In genomic region chr22:40502919-40503318, GRCh38 we compare ENCODE assay signal across 27 cellular contexts.
A peak's percentile ranks its signal among the peaks of the same experiment; 100 is the strongest.
DNase-seq lines count a peak whose midpoint lies in the region; ATAC-seq and TF ChIP-seq lines count a peak whose summit lies in the region.
"Had no signal": no experiment of that assay in that cellular context is flagged by ENCODE, and none has a peak within 500 bp of the region (broad histone marks: within the 10 kb centered on the region; RNA-seq: fewer than 3 reads in every experiment).

No MANE protein-coding gene starts in this region.

- no peak overlapping the region for H3K4me3 ChIP-seq in uterus
- no peak overlapping the region for H3K4me3 ChIP-seq in breast epithelium
- H3K4me3 ChIP-seq: hepatocyte, left lung, prostate gland, thyroid gland had no signal

- H3K4me3 Mint-ChIP-seq in stimulated activated naive CD8-positive, alpha-beta T cell treated with anti-CD3 and anti-CD28 coated beads, Interleukin-15, Interleukin-2, amounts not matched to agents 100 ng/mL and 50 ng/mL, for 24 hours = no peak overlapping the region
- H3K4me3 Mint-ChIP-seq in T-cell (peak overlapping the region in 2 of 3 donors; percentile 13 to 43), mesothelial cell of epicardium (no peak overlapping the region)
- H3K4me3 Mint-ChIP-seq: CD4-positive, CD25-positive, alpha-beta regulatory T cell; H9; immature natural killer cell had no signal

- peaks cover 15% of the 10 kb centered on the region for H3K36me3 Mint-ChIP-seq in stimulated activated naive CD8-positive, alpha-beta T cell treated with anti-CD3 and anti-CD28 coated beads, Interleukin-15, Interleukin-2, amounts not matched to agents 100 ng/mL and 50 ng/mL, for 24 hours (ENCODE audit: low read depth)
- peaks cover 5% of the 10 kb centered on the region for H3K36me3 Mint-ChIP-seq in T-cell
- H3K36me3 Mint-ChIP-seq in mesothelial cell of epicardium = peaks cover 8% of the 10 kb centered on the region

- DNase-seq in stimulated activated naive CD8-positive, alpha-beta T cell treated with anti-CD3 and anti-CD28 coated beads, Interleukin-15, Interleukin-2, amounts not matched to agents 100 U/mL and 50 U/mL, for 24 hours = no peak
- DNase-seq in T-cell (no peak), mesothelial cell of epicardium (ENCODE audit: low spot score in 2 of 2, unreplicated experiment in 2 of 2) (no peak), uterus (no peak), breast epithelium (ENCODE audit: low spot score in 2 of 2) (no peak), caudate nucleus (lab: John Stamatoyannopoulos, UW) (no peak)
- DNase-seq: activated gamma-delta T cell; aorta; CD4-positive, CD25-positive, alpha-beta regulatory T cell; cerebellar nuclear complex; DMS153; effector CD4-positive, alpha-beta T cell; foreskin melanocyte; H9; immature natural killer cell; left lung; NCI-H1694 treated with DMSO at 0.1 percent for 48 hours; NCI-H2171 treated with DMSO at 0.1 percent for 48 hours; NCI-H526; stimulated activated CD4-positive, alpha-beta T cell treated with anti-CD3 and anti-CD28 coated beads, Interleukin-1b, Interleukin-23, amount 100 ng/mL, for 48 hours; T-helper 9 cell; thyroid gland had no signal

- CTCF ChIA-PET in T-cell (lab: Charles Lee) = interaction anchor here in 1 of 2 donors (0.5 kb wide), 1 partner anchor 263 kb away, joined by 3 read pairs; no protein-coding TSS in a partner anchor

- no peaks in the 10 kb centered on the region for H3K9me3 Mint-ChIP-seq in stimulated activated naive CD8-positive, alpha-beta T cell treated with anti-CD3 and anti-CD28 coated beads, Interleukin-15, Interleukin-2, amounts not matched to agents 100 ng/mL and 50 ng/mL, for 24 hours
- no peaks in the 10 kb centered on the region for H3K9me3 Mint-ChIP-seq in T-cell
- H3K9me3 Mint-ChIP-seq in mesothelial cell of epicardium = peaks cover 4% of the 10 kb centered on the region
- H3K9me3 Mint-ChIP-seq: immature natural killer cell had no signal

- intact Hi-C loops in uterus (cut with DNase I; ENCODE audit: low total_unique reads) (no loop called here), breast epithelium (cut with DNase I; ENCODE audit: low total_unique reads) (no loop called here)

- no peak for TF ChIP-seq POLR2A in uterus (IDR thresholded peaks at IDR 0.05)
- no peak for TF ChIP-seq POLR2A in breast epithelium (IDR thresholded peaks at IDR 0.05)

- peaks cover 26% of the 10 kb centered on the region for H3K4me1 Mint-ChIP-seq in stimulated activated naive CD8-positive, alpha-beta T cell treated with anti-CD3 and anti-CD28 coated beads, Interleukin-15, Interleukin-2, amounts not matched to agents 100 ng/mL and 50 ng/mL, for 24 hours (ENCODE audit: low read depth)
- H3K4me1 Mint-ChIP-seq in T-cell (peaks cover 21 to 39% (median 38%) of the 10 kb centered on the region in 3 donors), mesothelial cell of epicardium (peaks cover 53% of the 10 kb centered on the region)

- TF ChIP-seq CTCF in mesothelial cell of epicardium (IDR thresholded peaks at IDR 0.05; ENCODE audit: unreplicated experiment) (no peak), uterus (IDR thresholded peaks at IDR 0.05) (no peak), breast epithelium (IDR thresholded peaks at IDR 0.05) (no peak)

- H3K27ac ChIP-seq in uterus = peak overlapping the region; percentile 43 to 48
- no peak overlapping the region for H3K27ac ChIP-seq in breast epithelium
- H3K27ac ChIP-seq in caudate nucleus (ENCODE audit: low read depth, low read length) = no peak overlapping the region
- H3K27ac ChIP-seq: hepatocyte, KMS-11, left lung, prostate gland, thyroid gland had no signal

- H3K4me1 ChIP-seq in uterus = peaks cover 4 to 7% of the 10 kb centered on the region in 2 donors
- no peaks in the 10 kb centered on the region for H3K4me1 ChIP-seq in breast epithelium
- H3K4me1 ChIP-seq: prostate gland had no signal

- no peaks in the 10 kb centered on the region for H3K27me3 ChIP-seq in uterus
- H3K27me3 ChIP-seq in breast epithelium = no peaks in the 10 kb centered on the region
- H3K27me3 ChIP-seq: hepatocyte, left lung, thyroid gland had no signal

- no peaks in the 10 kb centered on the region for H3K27me3 Mint-ChIP-seq in stimulated activated naive CD8-positive, alpha-beta T cell treated with anti-CD3 and anti-CD28 coated beads, Interleukin-15, Interleukin-2, amounts not matched to agents 100 ng/mL and 50 ng/mL, for 24 hours
- H3K27me3 Mint-ChIP-seq in T-cell (no peaks in the 10 kb centered on the region), mesothelial cell of epicardium (ENCODE audit: low read depth) (no peaks in the 10 kb centered on the region)
- H3K27me3 Mint-ChIP-seq: CD4-positive, CD25-positive, alpha-beta regulatory T cell had no signal

- H3K36me3 ChIP-seq in uterus (no peaks in the 10 kb centered on the region), breast epithelium (no peaks in the 10 kb centered on the region)
- H3K36me3 ChIP-seq: left lung, prostate gland, thyroid gland had no signal

- peak overlapping the region; percentile 37 for H3K27ac Mint-ChIP-seq in stimulated activated naive CD8-positive, alpha-beta T cell treated with anti-CD3 and anti-CD28 coated beads, Interleukin-15, Interleukin-2, amounts not matched to agents 100 ng/mL and 50 ng/mL, for 24 hours
- peak overlapping the region in 1 of 2 donors; percentile 84 for H3K27ac Mint-ChIP-seq in T-cell
- H3K27ac Mint-ChIP-seq in mesothelial cell of epicardium = peak overlapping the region; percentile 89
- H3K27ac Mint-ChIP-seq: H9 had no signal

- H3K9me3 ChIP-seq in uterus (no peaks in the 10 kb centered on the region), breast epithelium (no peaks in the 10 kb centered on the region)
- H3K9me3 ChIP-seq: left lung, prostate gland, thyroid gland had no signal

- POLR2A ChIA-PET in T-cell (lab: Charles Lee) = no interaction called here

- no peak for ATAC-seq in stimulated activated naive CD8-positive, alpha-beta T cell treated with anti-CD3 and anti-CD28 coated beads, Interleukin-15, Interleukin-2, amounts not matched to agents 100 U/mL and 50 U/mL, for 24 hours
- peak in 3 of 4 experiments; percentile 33 to 78 (median 68) for ATAC-seq in T-cell (replicated peaks in 1 of 4)
- ATAC-seq in HG02981 (IDR thresholded peaks at IDR 0.05; ENCODE audit: unreplicated experiment) = no peak
- ATAC-seq: left lung had no signal

Comparison
In these comparisons a context has a peak if more than half of its experiments do, and no peak if none do; other contexts are left out.
1. H3K4me3 Mint-ChIP-seq: peak in T-cell (2 of 3); none in stimulated activated naive CD8-positive, alpha-beta T cell treated with anti-CD3 and anti-CD28 coated beads, Interleukin-15, Interleukin-2, amounts not matched to agents 100 ng/mL and 50 ng/mL, for 24 hours (single experiment) and mesothelial cell of epicardium (single experiment).
2. ATAC-seq: peak in T-cell (3 of 4); none in stimulated activated naive CD8-positive, alpha-beta T cell treated with anti-CD3 and anti-CD28 coated beads, Interleukin-15, Interleukin-2, amounts not matched to agents 100 U/mL and 50 U/mL, for 24 hours (single experiment) and HG02981 (single experiment).
3. H3K27ac ChIP-seq: peak in uterus (2 of 2); none in breast epithelium (0 of 2) and caudate nucleus (single experiment).